ENCODE assay signal across 8 cellular contexts in the genomic region with DNA sequence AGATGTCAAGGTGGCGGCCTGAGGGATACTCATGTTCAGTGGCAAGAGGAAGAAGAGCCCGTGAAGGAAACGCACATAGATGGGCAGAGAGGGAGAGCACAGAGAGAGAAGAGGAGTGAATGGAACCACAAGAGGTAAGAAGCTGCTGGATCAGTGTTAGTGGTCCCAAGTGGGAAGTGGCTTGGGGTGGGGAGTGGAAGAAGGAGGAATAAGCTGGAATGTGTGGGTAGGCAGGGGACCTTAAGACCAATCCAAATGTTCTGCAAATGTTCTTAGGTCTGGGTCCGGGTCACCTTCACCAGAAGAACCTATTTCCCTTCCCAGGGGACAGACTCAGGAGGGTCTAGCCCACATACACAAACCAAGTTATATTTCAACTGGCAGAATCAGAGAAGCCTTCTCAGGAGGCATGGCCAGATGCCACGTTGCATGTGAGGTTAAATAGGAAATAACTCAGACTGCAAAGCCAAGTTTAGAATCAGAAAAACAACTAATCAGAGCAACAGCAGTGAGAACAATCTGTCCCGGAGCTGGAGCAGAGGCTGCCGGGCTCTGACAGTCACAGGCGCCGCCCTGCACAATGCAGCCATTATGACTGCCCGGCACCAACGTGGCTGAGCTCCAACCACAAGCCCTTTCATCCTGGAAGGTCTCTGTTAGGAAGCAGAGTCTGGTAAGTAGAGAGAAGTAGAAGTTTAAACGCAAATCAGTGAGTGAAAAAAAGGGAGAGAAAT.
A peak's percentile ranks its signal among the peaks of the same experiment; 100 is the strongest.
DNase-seq lines count a peak whose midpoint lies in the region; ATAC-seq, FAIRE-seq and TF ChIP-seq lines count a peak whose summit lies in the region.

No MANE protein-coding gene starts in this region.

- in situ Hi-C loops in K562 (cut with MboI): no loop called here

- ATAC-seq in HCT116 (peak; percentile 61; the same call in 1 of the 2 replicates), K562 (peak; percentile 66), HG02885 (IDR thresholded peaks at IDR 0.05; ENCODE audit: poor library complexity, unreplicated experiment) (no peak), HG03139 (IDR thresholded peaks at IDR 0.05; ENCODE audit: unreplicated experiment) (no peak), GM19397 (IDR thresholded peaks at IDR 0.05; ENCODE audit: unreplicated experiment) (no peak)

- FAIRE-seq in K562 (lab: Jason Lieb, UNC): peak; percentile 23

- 30% methylated on average over 11 of the region's 12 CpGs for whole genome bisulfite sequencing in K562 (ENCODE audit: insufficient coverage, low coverage, missing lambda C conversion rate)

- H3K27me3 ChIP-seq in HCT116 (ENCODE audit: insufficient read depth, low read length) (no peaks in the 10 kb centered on the region), K562 (ENCODE audit: control insufficient read depth in 2 of 2, insufficient read depth in 2 of 2, low read length in 2 of 2) (no peaks in the 10 kb centered on the region), skeletal muscle tissue (ENCODE audit: control insufficient read depth in 3 of 3, insufficient read depth in 3 of 3, low read length in 3 of 3) (no peaks in the 10 kb centered on the region)

- TF ChIP-seq CTCF in HCT116 (IDR thresholded peaks at IDR 0.05 in 2 of 3, conservative IDR thresholded peaks at IDR 0.05 in 1 of 3; ENCODE audit: borderline replicate concordance in 1 of 3, insufficient read depth in 1 of 3, low read depth in 2 of 3, low read length in 2 of 3) (no peak), K562 (IDR thresholded peaks at IDR 0.05 in 2 of 3, conservative IDR thresholded peaks at IDR 0.05 in 1 of 3; ENCODE audit: insufficient read depth in 2 of 3, low read depth in 1 of 3, low read length in 3 of 3) (no peak)

- no TSS peak for BruUV-seq in HCT116 (replicated peaks; lab: Mats Ljungman, UMichigan)
- no TSS peak for BruUV-seq in K562 (replicated peaks; lab: Mats Ljungman, UMichigan)

- TF ChIP-seq POLR2A in HCT116 (IDR thresholded peaks at IDR 0.05; ENCODE audit: borderline replicate concordance, extremely low read depth, insufficient read depth, insufficient read length) (no peak), K562 (conservative IDR thresholded peaks at IDR 0.05) (no peak)

- no peak for TF ChIP-seq EP300 in K562 (IDR thresholded peaks at IDR 0.05; ENCODE audit: low read length)

- POLR2A ChIA-PET in HCT116 (lab: Charles Lee) (no interaction called here), K562 (lab: Yijun Ruan, JAX) (no interaction called here)

- H3K27ac ChIP-seq in HCT116 (ENCODE audit: low read depth, low read length): no peak overlapping the region
- no peak overlapping the region for H3K27ac ChIP-seq in K562 (ENCODE audit: extremely low read depth, low read depth, low read length)
- H3K27ac ChIP-seq in skeletal muscle tissue (ENCODE audit: low read depth, low read length): peak overlapping the region; percentile 48

- no peaks in the 10 kb centered on the region for H3K79me2 ChIP-seq in HCT116 (ENCODE audit: insufficient read depth, low read length)
- no peaks in the 10 kb centered on the region for H3K79me2 ChIP-seq in K562 (ENCODE audit: control insufficient read depth, insufficient read depth, low read length)

- RAD21 ChIA-PET in HCT116 (lab: Charles Lee; ENCODE audit: low non-redundant PET in 1 of 2, low total read pairs in 2 of 2, uncharacterized antibody in 2 of 2, unreplicated experiment in 2 of 2): no interaction called here

- H4K20me1 ChIP-seq in HCT116 (ENCODE audit: insufficient read depth) (no peaks in the 10 kb centered on the region), K562 (replicated peaks; ENCODE audit: control insufficient read depth, insufficient read depth, low read length) (no peaks in the 10 kb centered on the region)

- no peak overlapping the region for H3K4me3 ChIP-seq in HCT116 (replicated peaks in 1 of 2; ENCODE audit: low read depth in 1 of 2, low read length in 2 of 2)
- no peak overlapping the region for H3K4me3 ChIP-seq in K562
- H3K4me3 ChIP-seq in skeletal muscle tissue (ENCODE audit: low read length in 3 of 3): peak overlapping the region in 2 of 3 donors; percentile 7 to 14

- no peaks in the 10 kb centered on the region for H3K9me2 ChIP-seq in HCT116 (ENCODE audit: insufficient read depth)

- DNase-seq in HCT116 (ENCODE audit: low read depth, low spot score) (no peak), K562 (ENCODE audit: extremely low read depth in 1 of 4, low spot score in 3 of 4) (no peak), iris pigment epithelial cell (ENCODE audit: low read depth) (peak; percentile 41), CD1c-positive myeloid dendritic cell (ENCODE audit: extremely low spot score) (no peak)

- intact Hi-C loops in HCT116 (cut with micrococcal nuclease): no loop called here
- intact Hi-C loops in K562 (cut with micrococcal nuclease): no loop called here

- H3K9me1 ChIP-seq in K562 (ENCODE audit: control insufficient read depth, insufficient read depth, low read length): no peaks in the 10 kb centered on the region

- TF ChIP-seq RAD21 in HCT116 (IDR thresholded peaks at IDR 0.05; ENCODE audit: low read depth) (no peak), K562 (CRISPR knock-in tag; conservative IDR thresholded peaks at IDR 0.05 in 1 of 2, IDR thresholded peaks at IDR 0.05 in 1 of 2) (no peak)

- H3K9me3 ChIP-seq in HCT116 (ENCODE audit: control insufficient read depth in 1 of 2, insufficient read depth in 1 of 2, low read depth in 1 of 2, low read length in 2 of 2) (no peaks in the 10 kb centered on the region), K562 (replicated peaks; ENCODE audit: control insufficient read depth, insufficient read depth, low read depth, low read length) (no peaks in the 10 kb centered on the region), skeletal muscle tissue (ENCODE audit: control insufficient read depth in 3 of 3, low read length in 3 of 3) (no peaks in the 10 kb centered on the region)

- peak overlapping the region; percentile 56 for H2AFZ ChIP-seq in HCT116 (ENCODE audit: low read depth, low read length, poor library complexity, severe bottlenecking)
- peak overlapping the region; percentile 55 for H2AFZ ChIP-seq in K562 (ENCODE audit: low read depth, low read length)

- H3K36me3 ChIP-seq in HCT116 (ENCODE audit: control insufficient read depth in 1 of 2, insufficient read depth in 2 of 2, low read length in 2 of 2): no peaks in the 10 kb centered on the region
- H3K36me3 ChIP-seq in K562 (ENCODE audit: control insufficient read depth, insufficient read depth, low read length): no peaks in the 10 kb centered on the region
- no peaks in the 10 kb centered on the region for H3K36me3 ChIP-seq in skeletal muscle tissue (ENCODE audit: control insufficient read depth in 3 of 3, insufficient read depth in 3 of 3, low read length in 3 of 3)

- peak overlapping the region; percentile 18 for H3K4me2 ChIP-seq in HCT116 (ENCODE audit: low read length)
- no peak overlapping the region for H3K4me2 ChIP-seq in K562 (ENCODE audit: insufficient read depth, low read length)

- CTCF ChIA-PET in HCT116 (lab: Charles Lee): no interaction called here
- CTCF ChIA-PET in K562 (lab: Yijun Ruan, JAX; ENCODE audit: low intra/inter-chr PET ratio): no interaction called here

- H3K4me1 ChIP-seq in HCT116 (ENCODE audit: control insufficient read depth in 1 of 2, insufficient read depth in 2 of 2, low read length in 2 of 2): peaks cover 0 to 5% of the 10 kb centered on the region in 2 experiments; a peak in 2 of 4 replicates
- peaks cover 0 to 13% of the 10 kb centered on the region in 2 experiments; a peak in 2 of 5 replicates for H3K4me1 ChIP-seq in K562 (replicated peaks in 1 of 2; ENCODE audit: control insufficient read depth in 2 of 2, insufficient read depth in 2 of 2, low read length in 2 of 2)
- peaks cover 3 to 8% (median 6%) of the 10 kb centered on the region in 3 donors for H3K4me1 ChIP-seq in skeletal muscle tissue (ENCODE audit: control insufficient read depth in 3 of 3, insufficient read depth in 3 of 3, low read length in 3 of 3)

- H3K9ac ChIP-seq in HCT116 (ENCODE audit: low read length) (no peak overlapping the region), K562 (ENCODE audit: insufficient read depth in 1 of 2, low read depth in 2 of 2, low read length in 2 of 2) (no peak overlapping the region), skeletal muscle tissue (ENCODE audit: low read depth in 1 of 3, low read length in 3 of 3) (no peak overlapping the region)

TF ChIP-seq in HCT116, 20 proteins besides CTCF, POLR2A, EP300 and RAD21 (continues in another document):
- TF ChIP-seq EZH2 (IDR thresholded peaks at IDR 0.05) (no peak), ELF1 (IDR thresholded peaks at IDR 0.05; ENCODE audit: borderline replicate concordance, low read depth) (no peak), ZFX (IDR thresholded peaks at IDR 0.05) (no peak), TCF7L2 (IDR thresholded peaks at IDR 0.05; ENCODE audit: borderline replicate concordance, extremely low read depth, insufficient read depth, insufficient read length) (no peak), SP1 (IDR thresholded peaks at IDR 0.05; ENCODE audit: low read depth) (no peak), CEBPB (IDR thresholded peaks at IDR 0.05; ENCODE audit: low read depth) (no peak), CBX3 (IDR thresholded peaks at IDR 0.05; ENCODE audit: low read depth) (no peak)

TF ChIP-seq in K562, 482 proteins besides CTCF, POLR2A, EP300 and RAD21:
- TF ChIP-seq, protein P1, sequence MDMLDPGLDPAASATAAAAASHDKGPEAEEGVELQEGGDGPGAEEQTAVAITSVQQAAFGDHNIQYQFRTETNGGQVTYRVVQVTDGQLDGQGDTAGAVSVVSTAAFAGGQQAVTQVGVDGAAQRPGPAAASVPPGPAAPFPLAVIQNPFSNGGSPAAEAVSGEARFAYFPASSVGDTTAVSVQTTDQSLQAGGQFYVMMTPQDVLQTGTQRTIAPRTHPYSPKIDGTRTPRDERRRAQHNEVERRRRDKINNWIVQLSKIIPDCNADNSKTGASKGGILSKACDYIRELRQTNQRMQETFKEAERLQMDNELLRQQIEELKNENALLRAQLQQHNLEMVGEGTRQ (CRISPR knock-in tag; IDR thresholded peaks at IDR 0.05): no peak
- TF ChIP-seq YY1 (IDR thresholded peaks at IDR 0.05; ENCODE audit: borderline replicate concordance in 1 of 3, control insufficient read depth in 1 of 3, extremely low read depth in 1 of 3, insufficient read depth in 3 of 3, insufficient read length in 1 of 3, insufficient replicate concordance in 2 of 3, low read depth in 1 of 3, low read length in 2 of 3): peak in 1 of 3 experiments; percentile 11

Comparison
In these comparisons a context has a peak if more than half of its experiments do, and no peak if none do; other contexts are left out.
1. ATAC-seq: peak in HCT116 (single experiment) and K562 (single experiment); none in HG02885 (single experiment), HG03139 (single experiment) and GM19397 (single experiment).
2. H3K4me3 ChIP-seq: peak in skeletal muscle tissue (2 of 3); none in HCT116 (0 of 2) and K562 (single experiment).